In genomic region chr2:10658914-10659257, GRCh38 we compare ENCODE assay signal across 30 cellular contexts. TPM values are rescaled to one million over a fixed set of nuclear protein-coding genes. Genes with fewer than 3 reads are reported as not detected.
A peak's percentile ranks its signal among the peaks of the same experiment; 100 is the strongest.
DNase-seq lines count a peak whose midpoint lies in the region; ATAC-seq and TF ChIP-seq lines count a peak whose summit lies in the region.
"Had no signal": no experiment of that assay in that cellular context is flagged by ENCODE, and none has a peak within 500 bp of the region (broad histone marks: within the 10 kb centered on the region; RNA-seq: fewer than 3 reads in every experiment).

No MANE protein-coding gene starts in this region.

- H3K27me3 ChIP-seq in AG04450 (ENCODE audit: control insufficient read depth, insufficient read depth, low read length) = no peaks in the 10 kb centered on the region
- H3K27me3 ChIP-seq in CD4-positive, alpha-beta memory T cell (ENCODE audit: insufficient read depth, low read length) = no peaks in the 10 kb centered on the region
- H3K27me3 ChIP-seq: BE2C, colonic mucosa, ovary, spleen, upper lobe of right lung had no signal

- ATAC-seq in SK-N-SH treated with all-trans-retinoic acid at 6 μM for 48 hours (peak; percentile 61), GM19351 (IDR thresholded peaks at IDR 0.05; ENCODE audit: unreplicated experiment) (no peak)
- ATAC-seq: natural killer cell treated with Interleukin-12 subunit alpha and Interleukin-12 subunit beta and Interleukin-15 and Interleukin-18, amount 100 ng/mL, for 72 hours; stimulated activated effector memory CD8-positive, alpha-beta T cell treated with anti-CD3 and anti-CD28 coated beads, Interleukin-12 subunit alpha, Interleukin-12 subunit beta, amount 100 ng/mL, for 72 hours had no signal

- peaks cover 30 to 54% of the 10 kb centered on the region in 2 donors for H3K36me3 Mint-ChIP-seq in CD4-positive, alpha-beta memory T cell

- peak overlapping the region in 3 of 7 donors; percentile 5 to 70 (median 54) for H3K27ac Mint-ChIP-seq in CD4-positive, alpha-beta memory T cell
- H3K27ac Mint-ChIP-seq: mesothelial cell of epicardium; natural killer cell treated with Interleukin-12 subunit alpha and Interleukin-12 subunit beta and Interleukin-15 and Interleukin-18, amount 100 ng/mL, for 72 hours; stimulated activated effector memory CD8-positive, alpha-beta T cell treated with anti-CD3 and anti-CD28 coated beads, Interleukin-12 subunit alpha, Interleukin-12 subunit beta, amount 100 ng/mL, for 72 hours; T-helper 1 cell treated with Interleukin-12 subunit alpha and Interleukin-12 subunit beta and Interleukin-4 antibody, amounts not matched to agents 30 μg/mL and 1 μg/mL, for 36 hours had no signal

- H3K27me3 Mint-ChIP-seq in CD4-positive, alpha-beta memory T cell = no peaks in the 10 kb centered on the region
- H3K27me3 Mint-ChIP-seq: activated T-cell treated with anti-CD3 and anti-CD28 coated beads, Interleukin-2, amount 50 U/mL, for 24 hours; natural killer cell treated with Interleukin-12 subunit alpha and Interleukin-12 subunit beta and Interleukin-15 and Interleukin-18, amount 100 ng/mL, for 72 hours had no signal

- H3K27ac ChIP-seq in AG04450 (ENCODE audit: low read depth, low read length) = peak overlapping the region; percentile 39
- H3K27ac ChIP-seq in CD4-positive, alpha-beta memory T cell (ENCODE audit: low read depth, low read length) = no peak overlapping the region
- H3K27ac ChIP-seq: A549, colonic mucosa, ovary, spleen, upper lobe of right lung had no signal

- no peaks in the 10 kb centered on the region for H3K9me3 ChIP-seq in AG04450 (ENCODE audit: control insufficient read depth, insufficient read depth, low read length)
- no peaks in the 10 kb centered on the region for H3K9me3 ChIP-seq in CD4-positive, alpha-beta memory T cell (ENCODE audit: control insufficient read depth in 1 of 2, low read length in 2 of 2)
- H3K9me3 ChIP-seq: A549, BE2C, colonic mucosa, HAP-1, ovary, spleen, upper lobe of right lung had no signal

- no peak for DNase-seq in AG04450 (ENCODE audit: low read depth, low spot score)
- DNase-seq in kidney glomerular epithelial cell (lab: John Stamatoyannopoulos, UW) = peak; percentile 81
- no peak for DNase-seq in foreskin fibroblast
- no peak for DNase-seq in COLO829 (ENCODE audit: low spot score)
- no peak for DNase-seq in CD4-positive, alpha-beta memory T cell
- DNase-seq: activated CD4-positive, alpha-beta T cell treated with anti-CD3 and anti-CD28 coated beads for 4 hours; activated gamma-delta T cell treated with Interleukin-2 at 50 U/mL for 16 hours; activated T-cell treated with anti-CD3 and anti-CD28 coated beads, Interleukin-2, amount 50 U/mL, for 24 hours; BE2C; colonic mucosa; COR-L47; head of caudate nucleus; NCI-H1092 treated with DMSO at 0.1 percent for 48 hours; NCI-H1930; NCI-H748 treated with DMSO at 0.1 percent for 48 hours; ovary; Right ventricle myocardium superior; spleen; stimulated activated CD4-positive, alpha-beta T cell treated with anti-CD3 and anti-CD28 coated beads, Interleukin-2, amount 100 ng/mL, for 48 hours; substantia nigra; upper lobe of right lung had no signal

- intact Hi-C loops in CD4-positive, alpha-beta memory T cell (cut with micrococcal nuclease) = no loop called here

- peaks cover 9 to 20% (median 15%) of the 10 kb centered on the region in 4 donors for H3K4me1 Mint-ChIP-seq in CD4-positive, alpha-beta memory T cell
- H3K4me1 Mint-ChIP-seq: mesothelial cell of epicardium had no signal

- TF ChIP-seq CTCF in AG04450 (IDR thresholded peaks at IDR 0.05; ENCODE audit: low read depth, low read length) = no peak
- no peak for TF ChIP-seq CTCF in foreskin fibroblast (IDR thresholded peaks at IDR 0.05; ENCODE audit: low read depth, low read length)

- H3K4me1 ChIP-seq in CD4-positive, alpha-beta memory T cell (ENCODE audit: insufficient read depth, low read length) = peaks cover 20% of the 10 kb centered on the region
- H3K4me1 ChIP-seq: A549, BE2C, colonic mucosa, HAP-1, upper lobe of right lung had no signal

- CTCF ChIA-PET in AG04450 (lab: Charles Lee) = interaction anchor here (0.9 to 3.7 kb wide), 5 partner anchors 9 to 587 kb away, joined by 3 to 25 read pairs (median 10); partner anchors contain the start of gene ODC1
- CTCF ChIA-PET in CD4-positive, alpha-beta memory T cell (lab: Charles Lee; ENCODE audit: partially characterized antibody) = interaction anchor here (0.6 to 1.6 kb wide), 2 partner anchors 13 to 64 kb away, joined by 3 read pairs; no protein-coding TSS in a partner anchor

- no peak overlapping the region for H3K4me3 Mint-ChIP-seq in CD4-positive, alpha-beta memory T cell
- H3K4me3 Mint-ChIP-seq: activated T-cell treated with anti-CD3 and anti-CD28 coated beads, Interleukin-2, amount 50 U/mL, for 24 hours; mesothelial cell of epicardium; natural killer cell treated with Interleukin-12 subunit alpha and Interleukin-12 subunit beta and Interleukin-15 and Interleukin-18, amount 100 ng/mL, for 72 hours; stimulated activated effector memory CD8-positive, alpha-beta T cell treated with anti-CD3 and anti-CD28 coated beads, Interleukin-12 subunit alpha, Interleukin-12 subunit beta, amount 100 ng/mL, for 72 hours; T-helper 1 cell treated with Interleukin-12 subunit alpha and Interleukin-12 subunit beta and Interleukin-4 antibody, amounts not matched to agents 30 μg/mL and 1 μg/mL, for 36 hours had no signal

- no peaks in the 10 kb centered on the region for H3K9me3 Mint-ChIP-seq in CD4-positive, alpha-beta memory T cell
- H3K9me3 Mint-ChIP-seq: activated T-cell treated with anti-CD3 and anti-CD28 coated beads, Interleukin-2, amount 50 U/mL, for 24 hours; mesothelial cell of epicardium; stimulated activated effector memory CD8-positive, alpha-beta T cell treated with anti-CD3 and anti-CD28 coated beads, Interleukin-12 subunit alpha, Interleukin-12 subunit beta, amount 100 ng/mL, for 72 hours; T-helper 1 cell treated with Interleukin-12 subunit alpha and Interleukin-12 subunit beta and Interleukin-4 antibody, amounts not matched to agents 30 μg/mL and 1 μg/mL, for 36 hours had no signal

- no peak for TF ChIP-seq RAD21 in Ishikawa (IDR thresholded peaks at IDR 0.05; ENCODE audit: low read depth)

- peaks cover 23% of the 10 kb centered on the region for H3K36me3 ChIP-seq in CD4-positive, alpha-beta memory T cell (ENCODE audit: insufficient read depth, low read length)
- H3K36me3 ChIP-seq: colonic mucosa, ovary had no signal

- H3K4me3 ChIP-seq in AG04450 (ENCODE audit: low read depth, low read length) (no peak overlapping the region), foreskin fibroblast (ENCODE audit: low read depth in 1 of 2, low read length in 2 of 2) (no peak overlapping the region)
- no peak overlapping the region for H3K4me3 ChIP-seq in CD4-positive, alpha-beta memory T cell (ENCODE audit: low read length in 2 of 2)
- H3K4me3 ChIP-seq: A549, colonic mucosa, HAP-1, ovary, spleen, upper lobe of right lung had no signal

- TF ChIP-seq EP300 in Ishikawa (IDR thresholded peaks at IDR 0.05; ENCODE audit: borderline replicate concordance) = no peak

- POLR2A ChIA-PET in AG04450 (lab: Yijun Ruan, JAX) = interaction anchor here (0.6 kb wide), 1 partner anchor 19 kb away, joined by 6 read pairs; no protein-coding TSS in a partner anchor
- POLR2A ChIA-PET in CD4-positive, alpha-beta memory T cell (lab: Charles Lee; ENCODE audit: partially characterized antibody) = interaction anchor here (0.8 kb wide), 1 partner anchor 210 kb away, joined by 4 read pairs; the partner anchor contains the start of gene ODC1

TF ChIP-seq in Ishikawa, 13 proteins besides CTCF, POLR2A, EP300 and RAD21:
- TF ChIP-seq CEBPB (IDR thresholded peaks at IDR 0.05) = no peak
- TF ChIP-seq TAF1 (IDR thresholded peaks at IDR 0.05; ENCODE audit: low read depth) = 0 out of 2 replicates have a peak, but pooled peaks have one; percentile 19

TF ChIP-seq in SK-N-SH treated with all-trans-retinoic acid at 6 μM for 48 hours, 23 proteins besides CTCF, POLR2A, EP300 and RAD21:
- TF ChIP-seq SNAI2 (CRISPR knock-in tag; IDR thresholded peaks at IDR 0.05) (no peak), ZFP3 (CRISPR knock-in tag; IDR thresholded peaks at IDR 0.05) (0 out of 2 replicates have a peak, but pooled peaks have one; percentile 17), PATZ1 (CRISPR knock-in tag; IDR thresholded peaks at IDR 0.05; ENCODE audit: borderline replicate concordance) (0 out of 2 replicates have a peak, but pooled peaks have one; percentile 15)

RNA-seq across cellular contexts. Expression of gene NOL10, which starts 30.9 kb away (rescaled TPM):
- polyA plus RNA-seq in AG04450 (2011; rRNA removed) = 25.7 and 28.8 TPM in 2 replicates
- 27.2 and 47.6 TPM in 2 replicates for polyA minus RNA-seq in AG04450 (2011; rRNA and poly(A)+ RNA removed)
- total RNA-seq in CD4-positive, alpha-beta memory T cell = 10 to 100 TPM; 21.3 to 22.7 TPM
- 10 to 100 TPM; 13.0 to 20.8 TPM for polyA plus RNA-seq in CD4-positive, alpha-beta memory T cell
